Comparison of ENCODE assay signal across 18 cellular contexts in the genomic region with DNA sequence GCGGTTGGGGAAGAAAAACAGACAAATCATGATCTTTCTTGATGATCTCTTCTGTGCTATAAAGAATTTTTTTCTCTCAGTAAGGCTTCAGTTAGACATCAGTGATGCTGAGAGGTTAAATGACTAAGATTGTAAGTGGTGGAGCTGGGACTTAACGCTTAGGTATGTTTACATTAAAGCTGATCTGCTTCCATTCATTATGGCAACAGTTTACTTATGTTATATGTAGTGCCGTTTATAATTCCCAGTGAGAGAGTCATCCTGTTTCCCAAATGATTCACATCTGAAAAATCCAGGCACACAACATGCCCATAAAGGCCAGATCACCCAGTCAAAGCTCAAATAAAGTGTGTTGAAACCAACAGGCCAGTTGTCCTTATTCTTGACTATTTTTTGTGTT.
DNase-seq lines count a peak whose midpoint lies in the region; ATAC-seq and TF ChIP-seq lines count a peak whose summit lies in the region.
"Had no signal": no experiment of that assay in that cellular context is flagged by ENCODE, and none has a peak within 500 bp of the region (broad histone marks: within the 10 kb centered on the region; RNA-seq: fewer than 3 reads in every experiment).

No MANE protein-coding gene starts in this region.

- CTCF ChIA-PET in GM10248 (lab: Yijun Ruan, JAX) = interaction anchor here (1.7 kb wide), 1 partner anchor 9 kb away, joined by 7 read pairs; no protein-coding TSS in a partner anchor

- POLR2A ChIA-PET in GM10248 (lab: Yijun Ruan, JAX) = no interaction called here

- TF ChIP-seq CTCF in brain microvascular endothelial cell (IDR thresholded peaks at IDR 0.05; ENCODE audit: low read depth, low read length, missing control alignments) = no peak
- TF ChIP-seq CTCF in GM10248 (IDR thresholded peaks at IDR 0.05; ENCODE audit: control extremely low read depth, extremely low read depth, low read depth, missing control alignments) = no peak

- in situ Hi-C loops in brain microvascular endothelial cell (cut with HindIII; ENCODE audit: low pct_ligation_motif_present, low sequenced_read_pairs) = no loop called here

- no peak overlapping the region for H3K4me3 ChIP-seq in brain microvascular endothelial cell (ENCODE audit: low read depth, low read length)
- H3K4me3 ChIP-seq: SK-N-MC, skin epidermis, upper lobe of left lung had no signal

- no peaks in the 10 kb centered on the region for H3K27me3 ChIP-seq in brain microvascular endothelial cell (replicated peaks)
- H3K27me3 ChIP-seq: upper lobe of left lung had no signal

- no peak overlapping the region for H3K27ac ChIP-seq in brain microvascular endothelial cell
- H3K27ac ChIP-seq: SK-N-MC, skin epidermis, upper lobe of left lung had no signal

- no peaks in the 10 kb centered on the region for H3K36me3 ChIP-seq in brain microvascular endothelial cell (replicated peaks)
- H3K36me3 ChIP-seq: upper lobe of left lung had no signal

- no peak for ATAC-seq in HG03571 (IDR thresholded peaks at IDR 0.05; ENCODE audit: unreplicated experiment)
- ATAC-seq: stimulated activated naive B cell treated with anti-CD40 and anti-IgM and Interleukin-4, amounts not matched to agents 10 μg/mL and 1 μg/mL and 100 μg/mL, for 72 hours had no signal

- peak; percentile 22 for DNase-seq in AG08396 (ENCODE audit: low spot score)
- DNase-seq in HS-5 (ENCODE audit: low read depth) = peak; percentile 47
- peak; percentile 38 for DNase-seq in brain microvascular endothelial cell
- DNase-seq in kidney tubule cell (ENCODE audit: low spot score) = peak; percentile 28
- no peak for DNase-seq in GM10248 (ENCODE audit: extremely low spot score)
- no peak for DNase-seq in HuH-7.5 (ENCODE audit: low spot score)
- DNase-seq in inferior parietal cortex (ENCODE audit: extremely low spot score) = no peak
- DNase-seq: activated CD4-positive, alpha-beta T cell treated with anti-CD3 and anti-CD28 coated beads, Interleukin-2, amount 10 ng/mL, durations not matched to agents 7 days and 5 days; activated naive CD8-positive, alpha-beta T cell treated with anti-CD3 and anti-CD28 coated beads for 36 hours; activated T-cell treated with anti-CD3 and anti-CD28 coated beads, Interleukin-2, amount 50 U/mL, for 48 hours; NCI-H2029; NCI-H510A treated with DMSO at 0.1 percent for 48 hours; occipital lobe; stimulated activated naive B cell treated with anti-CD40 and anti-IgM and Interleukin-4, amounts not matched to agents 10 μg/mL and 1 μg/mL and 100 μg/mL, for 72 hours; upper lobe of left lung had no signal

Comparison
In these comparisons a context has a peak if more than half of its experiments do, and no peak if none do; other contexts are left out.
1. DNase-seq: peak in AG08396 (single experiment), HS-5 (single experiment), brain microvascular endothelial cell (single experiment) and kidney tubule cell (single experiment); none in GM10248 (single experiment), HuH-7.5 (single experiment) and inferior parietal cortex (single experiment).